ENCODE assay signal across 7 cellular contexts in the genomic region with DNA sequence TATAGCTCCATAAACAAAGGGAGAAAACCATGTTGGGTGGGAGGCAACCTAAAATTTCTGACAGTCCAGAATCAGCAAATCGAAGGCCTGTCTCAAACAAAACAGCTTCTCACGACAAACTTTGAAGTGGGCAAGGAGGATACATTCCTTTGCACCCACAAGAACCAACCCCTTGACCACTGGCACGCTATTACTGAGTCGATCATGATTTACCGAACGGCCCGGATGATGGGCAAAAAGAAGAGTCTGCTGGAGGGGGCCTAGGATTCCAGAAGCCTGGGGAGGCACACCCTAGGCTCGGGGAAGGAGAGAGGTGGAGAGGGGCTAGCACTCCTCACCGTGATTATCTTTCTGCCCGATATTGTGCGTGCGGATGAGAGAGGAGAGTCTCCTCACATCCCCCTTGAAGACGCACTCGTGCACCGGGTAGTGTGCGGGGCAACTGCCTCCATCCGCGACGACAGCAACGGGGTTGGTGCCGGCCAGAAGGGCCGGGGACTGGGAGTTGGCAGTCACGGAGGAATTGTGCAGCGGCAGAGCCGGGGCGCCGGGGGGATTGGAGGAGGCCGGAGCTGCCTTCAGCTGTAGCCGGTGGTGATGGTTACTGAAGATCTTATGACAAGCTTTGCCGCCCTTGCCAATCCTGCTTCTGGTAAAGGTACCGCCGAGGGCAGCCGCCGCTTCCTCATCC. TPM values are rescaled to one million over a fixed set of nuclear protein-coding genes. Genes with fewer than 3 reads are reported as not detected.
A peak's percentile ranks its signal among the peaks of the same experiment; 100 is the strongest.
DNase-seq lines count a peak whose midpoint lies in the region; ATAC-seq, FAIRE-seq and TF ChIP-seq lines count a peak whose summit lies in the region.

No MANE protein-coding gene starts in this region.

- no peak overlapping the region for H2AK5ac ChIP-seq in H1 (ENCODE audit: low read depth, low read length)

- peak overlapping the region; percentile 91; the same call in 1 of the 2 replicates for H4K8ac ChIP-seq in H1 (ENCODE audit: extremely low read depth, insufficient read depth, low read length)

- no peak overlapping the region for H2AFZ ChIP-seq in H1 (ENCODE audit: low read length)

- H3K18ac ChIP-seq in H1 (ENCODE audit: extremely low read depth, low read length): no peak overlapping the region

- H3K23me2 ChIP-seq in H1 (ENCODE audit: low read depth, low read length): 0 out of 2 replicates have a peak, but pooled peaks cover 7% of the 10 kb centered on the region

- H2BK5ac ChIP-seq in H1 (ENCODE audit: low read depth, low read length): peak overlapping the region; percentile 98

- H3K27me3 ChIP-seq in WERI-Rb-1 (ENCODE audit: insufficient read depth, low read depth, severe bottlenecking): no peaks in the 10 kb centered on the region
- H3K27me3 ChIP-seq in H1 (replicated peaks in 1 of 4; ENCODE audit: control insufficient read depth in 3 of 4, extremely low read depth in 1 of 4, insufficient read depth in 3 of 4, low read length in 3 of 4): no peaks in the 10 kb centered on the region
- no peaks in the 10 kb centered on the region for H3K27me3 ChIP-seq in mucosa of rectum (ENCODE audit: control insufficient read depth in 2 of 2, insufficient read depth in 2 of 2, low read length in 2 of 2)

- H2BK12ac ChIP-seq in H1 (ENCODE audit: low read depth, low read length): peak overlapping the region; percentile 80; the same call in 1 of the 2 replicates

- peaks cover 17% of the 10 kb centered on the region for H3K36me3 ChIP-seq in WERI-Rb-1
- H3K36me3 ChIP-seq in H1 (ENCODE audit: control insufficient read depth in 2 of 4, insufficient read depth in 4 of 4, low read length in 3 of 4): no peaks in the 10 kb centered on the region
- H3K36me3 ChIP-seq in mucosa of rectum (ENCODE audit: control insufficient read depth in 2 of 2, insufficient read depth in 2 of 2, low read length in 2 of 2): peaks cover 0 to 2% of the 10 kb centered on the region in 2 donors

- no peak overlapping the region for H3K4ac ChIP-seq in H1 (replicated peaks; ENCODE audit: insufficient read length, low read depth, low read length)

- H3K79me1 ChIP-seq in H1 (ENCODE audit: low read depth, low read length): peaks cover 2% of the 10 kb centered on the region; the same call in 1 of the 2 replicates

- TF ChIP-seq RAD21 in H1 (IDR thresholded peaks at IDR 0.05 in 1 of 2, conservative IDR thresholded peaks at IDR 0.05 in 1 of 2; ENCODE audit: low read depth in 2 of 2, low read length in 2 of 2): no peak

- peaks cover 6 to 55% of the 10 kb centered on the region in 2 experiments for H3K79me2 ChIP-seq in H1 (ENCODE audit: control insufficient read depth in 1 of 2, insufficient read depth in 2 of 2, low read length in 2 of 2)

- CTCF ChIA-PET in H1 (lab: Charles Lee; ENCODE audit: partially characterized antibody): interaction anchor here (1.2 to 2.4 kb wide), 4 partner anchors 14 to 60 kb away, joined by 3 to 8 read pairs (median 6); a partner anchor contains a TSS

- TF ChIP-seq CTCF in WERI-Rb-1 (IDR thresholded peaks at IDR 0.05; ENCODE audit: low read depth, low read length) (no peak), H1 (IDR thresholded peaks at IDR 0.05; ENCODE audit: control extremely low read depth in 1 of 3, insufficient read depth in 1 of 3, low read depth in 1 of 3, low read length in 3 of 3) (no peak)

- FAIRE-seq in H1 (lab: Jason Lieb, UNC): no peak

- H4K20me1 ChIP-seq in H1 (replicated peaks in 1 of 2; ENCODE audit: control insufficient read depth in 1 of 2, insufficient read depth in 2 of 2, low read length in 2 of 2): peaks cover 2 to 5% of the 10 kb centered on the region in 2 experiments

- peak overlapping the region; percentile 32 for H3K56ac ChIP-seq in H1 (replicated peaks; ENCODE audit: insufficient read length, low read depth, low read length)

- H3K4me3 ChIP-seq in WERI-Rb-1 (ENCODE audit: low read depth, low read length): peak overlapping the region; percentile 77
- H3K4me3 ChIP-seq in H1 (ENCODE audit: extremely low read depth in 1 of 4, insufficient read depth in 2 of 4, low read depth in 3 of 4, low read length in 4 of 4): peak overlapping the region; percentile 86 to 97 (median 90)
- H3K4me3 ChIP-seq in mucosa of rectum (ENCODE audit: low read length in 2 of 2): peak overlapping the region; percentile 88 to 95

- TF ChIP-seq POLR2A in H1 (IDR thresholded peaks at IDR 0.05; ENCODE audit: control extremely low read depth in 1 of 2, low read depth in 2 of 2, low read length in 2 of 2): no peak

- H4K5ac ChIP-seq in H1 (ENCODE audit: insufficient read length, low read depth, low read length): peak overlapping the region; percentile 97

- ATAC-seq in GM21526 (IDR thresholded peaks at IDR 0.05; ENCODE audit: low FRiP score, unreplicated experiment): peak; percentile 27

- H2BK15ac ChIP-seq in H1 (ENCODE audit: low read length): no peak overlapping the region

- H3K9ac ChIP-seq in H1 (replicated peaks in 1 of 4; ENCODE audit: extremely low read depth in 1 of 4, low read depth in 3 of 4, low read length in 3 of 4): peak overlapping the region; percentile 98 to 99 (median 99)
- H3K9ac ChIP-seq in mucosa of rectum (ENCODE audit: low read depth in 1 of 2, low read length in 2 of 2): peak overlapping the region; percentile 93 to 96

- POLR2A ChIA-PET in H1 (lab: Charles Lee; ENCODE audit: partially characterized antibody): interaction anchor here (0.6 to 4.4 kb wide), 32 partner anchors 9 to 187 kb away, joined by 3 to 103 read pairs (median 4); a partner anchor contains a TSS

- H2BK20ac ChIP-seq in H1 (ENCODE audit: low read length): no peak overlapping the region

- no peaks in the 10 kb centered on the region for H3K4me1 ChIP-seq in H1 (replicated peaks in 1 of 4; ENCODE audit: control insufficient read depth in 3 of 4, insufficient read depth in 4 of 4, low read length in 3 of 4)
- peaks cover 13 to 14% of the 10 kb centered on the region in 2 donors for H3K4me1 ChIP-seq in mucosa of rectum (ENCODE audit: control insufficient read depth in 2 of 2, insufficient read depth in 2 of 2, low read length in 2 of 2)

- H3K23ac ChIP-seq in H1 (ENCODE audit: insufficient read length): no peak overlapping the region

- H4K91ac ChIP-seq in H1 (replicated peaks; ENCODE audit: insufficient read length, low read length): no peak overlapping the region

- peak; percentile 19 for DNase-seq in GM04504 (ENCODE audit: low read depth)
- peak; percentile 62 for DNase-seq in HT-29 (ENCODE audit: low spot score)
- no peak for DNase-seq in WERI-Rb-1
- no peak for DNase-seq in H1 (ENCODE audit: low read depth in 1 of 2, low spot score in 2 of 2)

- H3K14ac ChIP-seq in H1 (ENCODE audit: insufficient read length): no peak overlapping the region

- H2BK120ac ChIP-seq in H1 (replicated peaks; ENCODE audit: low read depth, low read length): no peak overlapping the region

- peak overlapping the region; percentile 75 to 83 for H3K4me2 ChIP-seq in H1 (ENCODE audit: insufficient read depth in 1 of 2, low read depth in 2 of 2, low read length in 2 of 2)

- H3K27ac ChIP-seq in WERI-Rb-1 (peak overlapping the region; percentile 99), H1 (ENCODE audit: low read depth, low read length) (peak overlapping the region; percentile 98; the same call in 1 of the 2 replicates), mucosa of rectum (ENCODE audit: low read depth in 2 of 2, low read length in 2 of 2) (peak overlapping the region; percentile 92 to 95), temporal lobe (ENCODE audit: low read depth, low read length) (peak overlapping the region; percentile 94)

- TF ChIP-seq EP300 in H1 (IDR thresholded peaks at IDR 0.05; ENCODE audit: borderline replicate concordance in 1 of 2, low read depth in 2 of 2, low read length in 2 of 2): no peak

- 4% methylated on average over 33 of the region's 34 CpGs; no CpG with 5 or more reads in 1 of the 2 experiments for WGBS in H1 (ENCODE audit: extremely low coverage in 1 of 2, insufficient coverage in 1 of 2, insufficient read length in 1 of 2, insufficient replicate concordance in 2 of 2, low coverage in 1 of 2, low lambda C conversion rate in 2 of 2, missing lambda C conversion rate in 1 of 2), 2 experiments

- H3K9me3 ChIP-seq in WERI-Rb-1 (ENCODE audit: severe bottlenecking) (no peaks in the 10 kb centered on the region), H1 (ENCODE audit: insufficient read depth in 2 of 2, low read depth in 1 of 2, low read length in 1 of 2) (no peaks in the 10 kb centered on the region), mucosa of rectum (ENCODE audit: control insufficient read depth in 2 of 2, low read length in 2 of 2) (no peaks in the 10 kb centered on the region)

TF ChIP-seq in H1, 55 proteins besides CTCF, POLR2A, EP300 and RAD21:
- TF ChIP-seq SIN3A (conservative IDR thresholded peaks at IDR 0.05 in 1 of 2, IDR thresholded peaks at IDR 0.05 in 1 of 2; ENCODE audit: low read depth in 1 of 2, low read length in 2 of 2): 0 out of 4 replicates have a peak, but pooled peaks of 1 of the 2 experiments have one; percentile 22
- TF ChIP-seq POLR2AphosphoS5 (IDR thresholded peaks at IDR 0.05; ENCODE audit: low read depth, low read length): no peak
- TF ChIP-seq SAP30 (IDR thresholded peaks at IDR 0.05; ENCODE audit: insufficient read depth, insufficient replicate concordance, low read length): peak; percentile 55

RNA-seq across cellular contexts. Expression of a gene that starts 0.7 kb away (rescaled TPM):
- 24.2 and 28.0 TPM in 2 replicates for total RNA-seq in HT-29 (2014; rRNA removed; shearing (Covaris generic))
- 20.9 and 21.7 TPM in 2 replicates for total RNA-seq in H1 (2021; fragmentation: NEBNext Ultra II Directional; extraction: Animal tissue kit (Norgen Biotek cat#: 25700))
- 4.8 and 5.1 TPM in 2 replicates for polyA plus RNA-seq in H1 (2011; rRNA removed)
- polyA plus RNA-seq in H1 (2011; cell fraction: cytosol; rRNA removed): 8.2 TPM
- 11.0 TPM for polyA plus RNA-seq in H1 (2011; cell fraction: nucleus; rRNA removed)
- 5.5 to 10.5 TPM (median 6.3 TPM) in 4 replicates for polyA plus RNA-seq in H1 (2012, experiment 1 of 2)
- polyA plus RNA-seq in H1 (2012, experiment 2 of 2): 1.4 TPM
- 14.8 TPM for polyA plus RNA-seq in H1 (2013, experiment 1 of 2)
- 16.1 TPM for polyA plus RNA-seq in H1 (2013, experiment 2 of 2)
- 10.2 and 11.2 TPM in 2 replicates for polyA minus RNA-seq in H1 (2011; rRNA and poly(A)+ RNA removed)
- polyA minus RNA-seq in H1 (2011; cell fraction: cytosol; rRNA and poly(A)+ RNA removed): 15.3 TPM
- 57.8 TPM for polyA minus RNA-seq in H1 (2011; cell fraction: nucleus; rRNA and poly(A)+ RNA removed)
- 65.4 TPM for total RNA-seq in temporal lobe

RNA-seq across cellular contexts. Expression of a gene that starts 57.3 kb away (rescaled TPM):
- total RNA-seq in HT-29 (2014; rRNA removed; shearing (Covaris generic)): 1.0 and 4.9 TPM in 2 replicates
- 33.2 and 34.5 TPM in 2 replicates for total RNA-seq in H1 (2021; fragmentation: NEBNext Ultra II Directional; extraction: Animal tissue kit (Norgen Biotek cat#: 25700))
- polyA plus RNA-seq in H1 (2011; rRNA removed): 31.7 and 39.3 TPM in 2 replicates
- polyA plus RNA-seq in H1 (2011; cell fraction: cytosol; rRNA removed): 33.2 TPM
- polyA plus RNA-seq in H1 (2011; cell fraction: nucleus; rRNA removed): 46.4 TPM
- 18.8 to 27.1 TPM (median 23.0 TPM) in 4 replicates for polyA plus RNA-seq in H1 (2012, experiment 1 of 2)
- polyA plus RNA-seq in H1 (2012, experiment 2 of 2): 9.0 TPM
- polyA plus RNA-seq in H1 (2013, experiment 1 of 2): 17.7 TPM
- 17.2 TPM for polyA plus RNA-seq in H1 (2013, experiment 2 of 2)
- polyA minus RNA-seq in H1 (2011; rRNA and poly(A)+ RNA removed): 45.2 and 48.6 TPM in 2 replicates
- polyA minus RNA-seq in H1 (2011; cell fraction: cytosol; rRNA and poly(A)+ RNA removed): 32.1 TPM
- 72.6 TPM for polyA minus RNA-seq in H1 (2011; cell fraction: nucleus; rRNA and poly(A)+ RNA removed)
- 4.2 TPM for total RNA-seq in temporal lobe

Comparison
In these comparisons a context has a peak if more than half of its experiments do, and no peak if none do; other contexts are left out.
1. DNase-seq: peak in GM04504 (single experiment) and HT-29 (single experiment); none in WERI-Rb-1 (single experiment) and H1 (0 of 2).
2. Peak in every context shown above with its lines, with median percentiles within 50 percentile points of each other: H3K27ac ChIP-seq and H3K4me3 ChIP-seq.